16 cellular contexts compared by ENCODE assay signal in the genomic region with DNA sequence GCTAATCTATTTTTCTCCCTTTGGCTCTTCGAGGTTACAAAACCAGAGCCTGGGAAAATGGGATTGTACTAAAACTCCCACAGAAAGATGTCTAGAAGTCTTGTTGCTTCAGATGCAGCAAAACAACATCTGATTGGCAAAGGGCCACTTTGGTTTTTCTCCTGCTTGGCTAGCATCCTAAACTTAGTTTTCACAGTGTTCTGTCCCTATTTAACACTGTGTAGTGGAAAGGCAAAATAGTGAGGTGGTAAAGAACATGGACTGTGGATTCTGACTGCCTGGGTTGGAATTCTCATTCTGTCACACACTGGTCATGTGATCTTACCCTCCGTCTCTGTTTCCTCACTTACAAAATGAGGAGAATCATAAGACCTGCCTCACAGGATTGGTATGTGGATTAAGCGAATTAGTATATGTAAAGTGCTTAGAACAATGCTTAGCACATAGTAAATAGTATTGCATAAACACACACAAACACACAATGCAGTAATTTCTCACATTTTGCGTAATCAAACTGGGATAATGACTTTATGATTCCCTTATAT. TPM values are rescaled to one million over a fixed set of nuclear protein-coding genes. Genes with fewer than 3 reads are reported as not detected.
DNase-seq lines count a peak whose midpoint lies in the region; TF ChIP-seq lines count a peak whose summit lies in the region.
"Had no signal": no experiment of that assay in that cellular context is flagged by ENCODE, and none has a peak within 500 bp of the region (broad histone marks: within the 10 kb centered on the region; RNA-seq: fewer than 3 reads in every experiment).

No MANE protein-coding gene starts in this region.

- no peak overlapping the region for H3K4me3 Mint-ChIP-seq in activated CD4-positive, alpha-beta memory T cell treated with anti-CD3 and anti-CD28 coated beads for 36 hours
- H3K4me3 Mint-ChIP-seq: naive thymus-derived CD8-positive, alpha-beta T cell had no signal

- H3K4me1 ChIP-seq in sigmoid colon = no peaks in the 10 kb centered on the region
- H3K4me1 ChIP-seq: thyroid gland had no signal

- H3K27ac Mint-ChIP-seq in activated CD4-positive, alpha-beta memory T cell treated with anti-CD3 and anti-CD28 coated beads for 36 hours = no peak overlapping the region
- H3K27ac Mint-ChIP-seq: activated naive CD4-positive, alpha-beta T cell treated with anti-CD3 and anti-CD28 coated beads, Interleukin-2, amount 50 U/mL, for 72 hours; naive thymus-derived CD8-positive, alpha-beta T cell had no signal

- no peak for TF ChIP-seq POLR2A in sigmoid colon (IDR thresholded peaks at IDR 0.05)

- CTCF ChIA-PET in activated CD4-positive, alpha-beta memory T cell treated with anti-CD3 and anti-CD28 coated beads for 36 hours (lab: Charles Lee) = no interaction called here

- in situ Hi-C loops in astrocyte of the spinal cord (cut with HindIII; ENCODE audit: low sequenced_read_pairs) = no loop called here

- H3K9me3 ChIP-seq in sigmoid colon = no peaks in the 10 kb centered on the region
- H3K9me3 ChIP-seq: thyroid gland had no signal

- H3K27me3 Mint-ChIP-seq in activated CD4-positive, alpha-beta memory T cell treated with anti-CD3 and anti-CD28 coated beads for 36 hours = no peaks in the 10 kb centered on the region

- no peaks in the 10 kb centered on the region for H3K9me3 Mint-ChIP-seq in activated CD4-positive, alpha-beta memory T cell treated with anti-CD3 and anti-CD28 coated beads for 36 hours
- H3K9me3 Mint-ChIP-seq: activated naive CD4-positive, alpha-beta T cell treated with anti-CD3 and anti-CD28 coated beads, Interleukin-2, amount 50 U/mL, for 72 hours; naive thymus-derived CD8-positive, alpha-beta T cell had no signal

- intact Hi-C loops in activated CD4-positive, alpha-beta memory T cell treated with anti-CD3 and anti-CD28 coated beads for 36 hours (cut with micrococcal nuclease) = no loop called here
- intact Hi-C loops in sigmoid colon (cut with DNase I) = no loop called here

- POLR2A ChIA-PET in activated CD4-positive, alpha-beta memory T cell treated with anti-CD3 and anti-CD28 coated beads for 36 hours (lab: Charles Lee) = no interaction called here

- no peaks in the 10 kb centered on the region for H3K4me1 Mint-ChIP-seq in activated CD4-positive, alpha-beta memory T cell treated with anti-CD3 and anti-CD28 coated beads for 36 hours (ENCODE audit: low read depth)
- H3K4me1 Mint-ChIP-seq: naive thymus-derived CD8-positive, alpha-beta T cell had no signal

- no peaks in the 10 kb centered on the region for H3K36me3 ChIP-seq in sigmoid colon
- H3K36me3 ChIP-seq: thyroid gland had no signal

- no peaks in the 10 kb centered on the region for H3K27me3 ChIP-seq in sigmoid colon
- H3K27me3 ChIP-seq: thyroid gland had no signal

- TF ChIP-seq CTCF in astrocyte of the spinal cord (IDR thresholded peaks at IDR 0.05; ENCODE audit: low read depth, low read length) (no peak), retinal pigment epithelial cell (conservative IDR thresholded peaks at IDR 0.05; ENCODE audit: low read depth, low read length) (no peak), sigmoid colon (IDR thresholded peaks at IDR 0.05) (no peak)

- no peak overlapping the region for H3K27ac ChIP-seq in sigmoid colon
- H3K27ac ChIP-seq: thyroid gland had no signal

- H3K36me3 Mint-ChIP-seq in activated CD4-positive, alpha-beta memory T cell treated with anti-CD3 and anti-CD28 coated beads for 36 hours = no peaks in the 10 kb centered on the region
- H3K36me3 Mint-ChIP-seq: activated naive CD4-positive, alpha-beta T cell treated with anti-CD3 and anti-CD28 coated beads, Interleukin-2, amount 50 U/mL, for 72 hours had no signal

- H3K4me3 ChIP-seq in astrocyte of the spinal cord (ENCODE audit: low read depth, low read length) = no peak overlapping the region
- no peak overlapping the region for H3K4me3 ChIP-seq in retinal pigment epithelial cell (ENCODE audit: low read length)
- no peak overlapping the region for H3K4me3 ChIP-seq in sigmoid colon
- H3K4me3 ChIP-seq: thyroid gland had no signal

- 39 to 72% methylated on average over 4 of the region's 4 CpGs for WGBS in sigmoid colon, 2 donors

- no peak for TF ChIP-seq EP300 in sigmoid colon (IDR thresholded peaks at IDR 0.05)

- DNase-seq in GM04503 (ENCODE audit: low read depth) = peak; percentile 59
- DNase-seq in astrocyte of the spinal cord (ENCODE audit: low read depth, low spot score) = peak; percentile 72
- DNase-seq in glomerular visceral epithelial cell (ENCODE audit: extremely low spot score) = peak; percentile 30
- peak; percentile 100 for DNase-seq in retinal pigment epithelial cell (ENCODE audit: low read depth)
- DNase-seq in KG1 (lab: John Stamatoyannopoulos, UW) = no peak
- DNase-seq in mesenteric fat pad (ENCODE audit: low spot score) = no peak
- no peak for DNase-seq in activated CD4-positive, alpha-beta memory T cell treated with anti-CD3 and anti-CD28 coated beads for 36 hours
- no peak for DNase-seq in sigmoid colon
- DNase-seq: activated CD4-positive, alpha-beta T cell treated with anti-CD3 and anti-CD28 coated beads for 1 hour; DMS79; naive thymus-derived CD8-positive, alpha-beta T cell; NCI-H1694 treated with DMSO at 0.1 percent for 48 hours; PC-3; stimulated activated CD4-positive, alpha-beta T cell treated with anti-CD3 and anti-CD28 coated beads, Interleukin-2, amount 100 ng/mL, for 48 hours; thyroid gland had no signal

RNA-seq across cellular contexts. Expression of a gene that starts 23.5 kb away (rescaled TPM):
- total RNA-seq in mesenteric fat pad (4.3 TPM), sigmoid colon (1 to 10 TPM; 1.4 to 2.6 (median 1.5) TPM)
- total RNA-seq in activated CD4-positive, alpha-beta memory T cell treated with anti-CD3 and anti-CD28 coated beads for 36 hours = 1 to 10 TPM; 1.1 to 1.4 TPM
- polyA plus RNA-seq in sigmoid colon = 1 to 10 TPM; 2.3 to 3.3 (median 2.4) TPM

Comparison
In these comparisons a context has a peak if more than half of its experiments do, and no peak if none do; other contexts are left out.
1. DNase-seq: peak in GM04503 (single experiment), astrocyte of the spinal cord (single experiment), glomerular visceral epithelial cell (single experiment) and retinal pigment epithelial cell (single experiment); none in KG1 (single experiment), mesenteric fat pad (single experiment), activated CD4-positive, alpha-beta memory T cell treated with anti-CD3 and anti-CD28 coated beads for 36 hours (single experiment) and sigmoid colon (single experiment).